In genomic region chr19:1270168-1270853, GRCh38 we compare ENCODE assay signal across 7 cellular contexts. TPM values are rescaled to one million over a fixed set of nuclear protein-coding genes. Genes with fewer than 3 reads are reported as not detected.
A peak's percentile ranks its signal among the peaks of the same experiment; 100 is the strongest.
DNase-seq lines count a peak whose midpoint lies in the region; FAIRE-seq and TF ChIP-seq lines count a peak whose summit lies in the region.

No MANE protein-coding gene starts in this region.

- DNase-seq in HFFc6: no peak
- DNase-seq in foreskin fibroblast: peak in 1 of 2 donors; percentile 3
- peak; percentile 48 for DNase-seq in small intestine
- no peak for DNase-seq in GM12891 (ENCODE audit: insufficient read length, low spot score)
- DNase-seq in kidney glomerular epithelial cell (lab: John Stamatoyannopoulos, UW): no peak
- no peak for DNase-seq in NCI-H524 (lab: John Stamatoyannopoulos, UW)

- peaks cover 7 to 17% of the 10 kb centered on the region in 2 donors for H3K4me1 ChIP-seq in small intestine (ENCODE audit: control insufficient read depth in 2 of 2, insufficient read depth in 1 of 2, low read depth in 1 of 2, low read length in 1 of 2)

- H3K9me3 ChIP-seq in small intestine (ENCODE audit: control insufficient read depth, low read depth): no peaks in the 10 kb centered on the region

- no peaks in the 10 kb centered on the region for H3K27me3 ChIP-seq in small intestine (ENCODE audit: control insufficient read depth in 2 of 2, insufficient read depth in 2 of 2, low read length in 2 of 2)

- H3K36me3 ChIP-seq in small intestine (ENCODE audit: control insufficient read depth in 2 of 2, insufficient read depth in 2 of 2, low read length in 2 of 2): peaks cover 14 to 28% of the 10 kb centered on the region in 2 donors

- H3K4me1 Mint-ChIP-seq in HFFc6 (ENCODE audit: low read depth): peaks cover 68% of the 10 kb centered on the region

- TF ChIP-seq CTCF in HFFc6 (IDR thresholded peaks at IDR 0.05) (no peak), VCaP (conservative IDR thresholded peaks at IDR 0.05) (no peak), foreskin fibroblast (IDR thresholded peaks at IDR 0.05; ENCODE audit: low read depth, low read length) (no peak)

- FAIRE-seq in small intestine (lab: Jason Lieb, UNC) (no peak), GM12891 (lab: Jason Lieb, UNC) (no peak)

- no peaks in the 10 kb centered on the region for H3K9me3 Mint-ChIP-seq in HFFc6

- H3K4me3 ChIP-seq in foreskin fibroblast (ENCODE audit: low read depth in 1 of 2, low read length in 2 of 2) (peak overlapping the region; percentile 68 to 91), small intestine (ENCODE audit: low read depth in 1 of 2, low read length in 2 of 2) (peak overlapping the region; percentile 86 to 87)

- peak overlapping the region; percentile 96 for H3K27ac Mint-ChIP-seq in HFFc6

- WGBS in small intestine, 3 donors: 4 to 20% (median 6%) methylated on average over 9 of the region's 9 CpGs

- H3K4me3 Mint-ChIP-seq in HFFc6: peak overlapping the region; percentile 92

- TF ChIP-seq POLR2A in GM12891 (IDR thresholded peaks at IDR 0.05; ENCODE audit: low read depth, low read length): no peak; the same call in 1 of the 2 replicates

- H3K27me3 Mint-ChIP-seq in HFFc6 (ENCODE audit: insufficient read depth): peaks cover 17% of the 10 kb centered on the region

- H3K36me3 Mint-ChIP-seq in HFFc6 (ENCODE audit: low read depth): peaks cover 40% of the 10 kb centered on the region

- H3K27ac ChIP-seq in VCaP (peak overlapping the region; percentile 98), small intestine (ENCODE audit: low read depth in 1 of 2, low read length in 1 of 2) (peak overlapping the region; percentile 96 to 99)

TF ChIP-seq in GM12891, 5 proteins besides CTCF, POLR2A, EP300 and RAD21:
- TF ChIP-seq PAX5 (IDR thresholded peaks at IDR 0.05; ENCODE audit: insufficient read depth, low read length, severe bottlenecking): no peak
- no peak for TF ChIP-seq SPI1 (IDR thresholded peaks at IDR 0.05; ENCODE audit: low read depth, low read length)

RNA-seq across cellular contexts. Expression of gene CIRBP, which starts 1.2 kb away (rescaled TPM):
- 100 to 1,000 TPM; 160 to 243 (median 190) TPM for total RNA-seq in HFFc6 (2021; fragmentation: NEBNext Ultra II Directional; extraction: Animal tissue kit (Norgen Biotek cat#: 25700))
- polyA plus RNA-seq in small intestine: 100 to 1,000 TPM; 250 to 377 (median 368) TPM
- polyA plus RNA-seq in GM12891 (2012; ENCODE audit: low read depth, missing spikeins): 297 TPM

RNA-seq across cellular contexts. Expression of gene FAM174C, which starts 5.0 kb away (rescaled TPM):
- total RNA-seq in HFFc6 (2021; fragmentation: NEBNext Ultra II Directional; extraction: Animal tissue kit (Norgen Biotek cat#: 25700)): 10 to 100 TPM; 54.2 to 77.6 (median 63.8) TPM
- 100 to 1,000 TPM in 1 of 3 donors, 10 to 100 TPM in 2; 80.6 to 118 (median 84.1) TPM for polyA plus RNA-seq in small intestine
- polyA plus RNA-seq in GM12891 (2012; ENCODE audit: low read depth, missing spikeins): 47.7 TPM

RNA-seq across cellular contexts. Expression of gene EFNA2, which starts 15.4 kb away (rescaled TPM):
- total RNA-seq in HFFc6 (2021; fragmentation: NEBNext Ultra II Directional; extraction: Animal tissue kit (Norgen Biotek cat#: 25700)): not detected
- polyA plus RNA-seq in small intestine: 10 to 100 TPM; 17.7 to 31.3 (median 27.9) TPM
- polyA plus RNA-seq in GM12891 (2012; ENCODE audit: low read depth, missing spikeins): not detected

RNA-seq across cellular contexts. Expression of gene MIDN, which starts 21.9 kb away (rescaled TPM):
- 10 to 100 TPM; 58.4 to 73.3 (median 67.4) TPM for total RNA-seq in HFFc6 (2021; fragmentation: NEBNext Ultra II Directional; extraction: Animal tissue kit (Norgen Biotek cat#: 25700))
- polyA plus RNA-seq in small intestine: 10 to 100 TPM; 28.1 to 35.4 (median 30.6) TPM
- polyA plus RNA-seq in GM12891 (2012; ENCODE audit: low read depth, missing spikeins): 16.2 TPM

RNA-seq across cellular contexts. Expression of gene ATP5F1D, which starts 28.8 kb away (rescaled TPM):
- total RNA-seq in HFFc6 (2021; fragmentation: NEBNext Ultra II Directional; extraction: Animal tissue kit (Norgen Biotek cat#: 25700)): 100 to 1,000 TPM; 190 to 243 (median 217) TPM
- 100 to 1,000 TPM; 310 to 823 (median 675) TPM for polyA plus RNA-seq in small intestine
- 209 TPM for polyA plus RNA-seq in GM12891 (2012; ENCODE audit: low read depth, missing spikeins)
